Comparison of ENCODE assay signal across 8 cellular contexts in genomic region chr2:230957756-230958391, GRCh38. TPM values are rescaled to one million over a fixed set of nuclear protein-coding genes. Genes with fewer than 3 reads are reported as not detected.
DNase-seq lines count a peak whose midpoint lies in the region; ATAC-seq, FAIRE-seq and TF ChIP-seq lines count a peak whose summit lies in the region.

No MANE protein-coding gene starts in this region.

- TF ChIP-seq EP300 in transverse colon (IDR thresholded peaks at IDR 0.05; ENCODE audit: low read depth) = no peak

- H4K20me1 ChIP-seq in astrocyte (ENCODE audit: insufficient read depth, low read length) = no peaks in the 10 kb centered on the region

- peak overlapping the region; percentile 88 for H3K4me2 ChIP-seq in astrocyte (ENCODE audit: low read length)

- intact Hi-C loops in right lobe of liver (cut with DNase I) (no loop called here), transverse colon (cut with DNase I; ENCODE audit: low total_unique reads) (no loop called here), lower leg skin (cut with DNase I; ENCODE audit: low total_unique reads) (no loop called here)

- DNase-seq in activated naive CD4-positive, alpha-beta T cell treated with anti-CD3 and anti-CD28 coated beads, Interleukin-2, amount 50 U/mL, for 16 hours = no peak
- no peak for DNase-seq in astrocyte (ENCODE audit: low read depth)
- no peak for DNase-seq in right lobe of liver
- DNase-seq in transverse colon = no peak
- DNase-seq in lower leg skin (ENCODE audit: low spot score in 2 of 2) = no peak
- no peak for DNase-seq in DMS114 treated with DMSO at 0.1 percent for 48 hours (lab: John Stamatoyannopoulos, UW; ENCODE audit: unreplicated experiment)
- DNase-seq in OCI-M1 (lab: John Stamatoyannopoulos, UW) = no peak

- H3K27me3 Mint-ChIP-seq in activated naive CD4-positive, alpha-beta T cell treated with anti-CD3 and anti-CD28 coated beads, Interleukin-2, amount 50 U/mL, for 24 hours = peaks cover 31% of the 10 kb centered on the region
- peaks cover 3% of the 10 kb centered on the region for H3K27me3 Mint-ChIP-seq in astrocyte (ENCODE audit: low read depth, unreplicated experiment)

- H3K27ac Mint-ChIP-seq in activated naive CD4-positive, alpha-beta T cell treated with anti-CD3 and anti-CD28 coated beads, Interleukin-2, amount 50 U/mL, for 24 hours = peak overlapping the region; percentile 15
- no peak overlapping the region for H3K27ac Mint-ChIP-seq in astrocyte (ENCODE audit: unreplicated experiment)

- H3K27ac ChIP-seq in astrocyte (ENCODE audit: low read depth, low read length) (no peak overlapping the region), right lobe of liver (no peak overlapping the region), transverse colon (no peak overlapping the region)

- peak overlapping the region; percentile 64 for H3K9ac ChIP-seq in astrocyte (ENCODE audit: low read length)

- no peaks in the 10 kb centered on the region for H3K9me3 Mint-ChIP-seq in activated naive CD4-positive, alpha-beta T cell treated with anti-CD3 and anti-CD28 coated beads, Interleukin-2, amount 50 U/mL, for 24 hours
- H3K9me3 Mint-ChIP-seq in astrocyte (ENCODE audit: unreplicated experiment) = peaks cover 3% of the 10 kb centered on the region

- H3K36me3 ChIP-seq in astrocyte (ENCODE audit: insufficient read depth, low read length) = no peaks in the 10 kb centered on the region
- H3K36me3 ChIP-seq in right lobe of liver = no peaks in the 10 kb centered on the region
- no peaks in the 10 kb centered on the region for H3K36me3 ChIP-seq in transverse colon

- H3K9me3 ChIP-seq in astrocyte (ENCODE audit: insufficient read depth, low read depth, low read length) (no peaks in the 10 kb centered on the region), right lobe of liver (no peaks in the 10 kb centered on the region), transverse colon (no peaks in the 10 kb centered on the region)

- no peaks in the 10 kb centered on the region for H3K79me2 ChIP-seq in astrocyte (ENCODE audit: insufficient read depth, low read length)

- peak overlapping the region; percentile 88 for H3K4me3 Mint-ChIP-seq in activated naive CD4-positive, alpha-beta T cell treated with anti-CD3 and anti-CD28 coated beads, Interleukin-2, amount 50 U/mL, for 24 hours
- H3K4me3 Mint-ChIP-seq in astrocyte (ENCODE audit: unreplicated experiment) = peak overlapping the region; percentile 66

- H3K36me3 Mint-ChIP-seq in activated naive CD4-positive, alpha-beta T cell treated with anti-CD3 and anti-CD28 coated beads, Interleukin-2, amount 50 U/mL, for 24 hours = no peaks in the 10 kb centered on the region
- no peaks in the 10 kb centered on the region for H3K36me3 Mint-ChIP-seq in astrocyte (ENCODE audit: low read depth, unreplicated experiment)

- TF ChIP-seq POLR2A in right lobe of liver (IDR thresholded peaks at IDR 0.05) = no peak
- TF ChIP-seq POLR2A in transverse colon (IDR thresholded peaks at IDR 0.05) = no peak
- no peak for TF ChIP-seq POLR2A in lower leg skin (IDR thresholded peaks at IDR 0.05)

- peak overlapping the region; percentile 54 for H3K4me3 ChIP-seq in astrocyte (ENCODE audit: insufficient read depth, low read depth, low read length)
- H3K4me3 ChIP-seq in right lobe of liver = peak overlapping the region; percentile 1 to 39 (median 9)
- peak overlapping the region in 3 of 4 donors; percentile 22 to 50 (median 24) for H3K4me3 ChIP-seq in transverse colon
- H3K4me3 ChIP-seq in lower leg skin (ENCODE audit: low read depth, poor library complexity, severe bottlenecking) = no peak overlapping the region

- FAIRE-seq in astrocyte (lab: Jason Lieb, UNC) = no peak

- H3K27me3 ChIP-seq in astrocyte (ENCODE audit: insufficient read depth, low read length) (peaks cover 4% of the 10 kb centered on the region), right lobe of liver (peaks cover 0 to 15% of the 10 kb centered on the region in 2 donors), transverse colon (peaks cover 39% of the 10 kb centered on the region)

- no peak for ATAC-seq in right lobe of liver

- peaks cover 22% of the 10 kb centered on the region for H3K4me1 Mint-ChIP-seq in activated naive CD4-positive, alpha-beta T cell treated with anti-CD3 and anti-CD28 coated beads, Interleukin-2, amount 50 U/mL, for 24 hours
- H3K4me1 Mint-ChIP-seq in astrocyte (ENCODE audit: low read depth, unreplicated experiment) = peaks cover 24% of the 10 kb centered on the region

- peak overlapping the region; percentile 19 for H2AFZ ChIP-seq in astrocyte (ENCODE audit: low read depth, low read length)

- H3K4me1 ChIP-seq in astrocyte (ENCODE audit: insufficient read depth, low read length) (peaks cover 3% of the 10 kb centered on the region), right lobe of liver (peaks cover 0 to 11% (median 3%) of the 10 kb centered on the region in 4 donors), transverse colon (peaks cover 6 to 25% (median 12%) of the 10 kb centered on the region in 4 donors)

- in situ Hi-C loops in transverse colon (cut with MboI; ENCODE audit: low pct_ligation_motif_present in 1 of 4, low pct_unique_long_range_greater_than_20kb in 1 of 4, low sequenced_read_pairs in 3 of 4) = no loop called here

- TF ChIP-seq CTCF in astrocyte (IDR thresholded peaks at IDR 0.05; ENCODE audit: insufficient read depth, low read depth, low read length) = no peak
- no peak for TF ChIP-seq CTCF in right lobe of liver (IDR thresholded peaks at IDR 0.05)
- TF ChIP-seq CTCF in transverse colon (IDR thresholded peaks at IDR 0.05) = no peak
- TF ChIP-seq CTCF in lower leg skin (IDR thresholded peaks at IDR 0.05) = no peak

RNA-seq across cellular contexts. Expression of gene GPR55, which starts 32.8 kb away (rescaled TPM):
- total RNA-seq in astrocyte (0.12 TPM in 1 of 2 replicates, not detected in the other), right lobe of liver (under 1 TPM in 3 of 6 experiments, not detected in 3; 0.06 to 0.12 (median 0.07) TPM), transverse colon (10 to 100 TPM in 1 of 4 donors, 1 to 10 TPM in 2, under 1 TPM in 1; 0.40 to 16.1 (median 2.0) TPM), lower leg skin (under 1 TPM in 1 of 4 donors, not detected in 3; 0.30 TPM)

RNA-seq across cellular contexts. Expression of gene SPATA3, which starts 38.0 kb away (rescaled TPM):
- total RNA-seq in astrocyte (not detected in 2 replicates), right lobe of liver (not detected), transverse colon (not detected), lower leg skin (under 1 TPM in 1 of 4 donors, not detected in 3; 0.25 TPM)
